16 cellular contexts compared by ENCODE assay signal in the genomic region with DNA sequence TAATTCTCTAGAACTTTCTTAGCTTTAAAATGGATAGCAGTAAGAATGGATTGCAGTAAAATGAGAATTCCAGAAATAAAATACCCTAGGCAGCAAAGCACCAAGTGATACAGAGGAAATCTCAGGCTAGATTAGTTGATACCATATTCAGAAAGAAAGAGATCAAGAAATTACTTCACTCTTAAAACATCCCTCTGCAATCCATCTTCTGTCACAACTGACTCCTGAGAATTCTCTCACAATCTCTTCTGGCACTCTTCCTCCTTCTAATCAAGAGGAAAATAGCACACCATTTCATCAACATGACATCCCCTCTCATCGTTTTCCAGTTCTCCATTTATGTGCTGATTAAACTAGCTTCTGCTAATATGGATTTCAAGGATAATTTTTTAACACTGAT. TPM values are rescaled to one million over a fixed set of nuclear protein-coding genes. Genes with fewer than 3 reads are reported as not detected.
DNase-seq lines count a peak whose midpoint lies in the region; ATAC-seq and TF ChIP-seq lines count a peak whose summit lies in the region.
"Had no signal": no experiment of that assay in that cellular context is flagged by ENCODE, and none has a peak within 500 bp of the region (broad histone marks: within the 10 kb centered on the region; RNA-seq: fewer than 3 reads in every experiment).

No MANE protein-coding gene starts in this region.

- H3K27me3 ChIP-seq in gastroesophageal sphincter: no peaks in the 10 kb centered on the region
- H3K27me3 ChIP-seq in neural cell (ENCODE audit: insufficient read depth, low read depth, low read length): no peaks in the 10 kb centered on the region
- H3K27me3 ChIP-seq: adrenal gland had no signal

- H2AFZ ChIP-seq in neural cell (ENCODE audit: low read depth, low read length): no peak overlapping the region
- H2AFZ ChIP-seq: GM23338 had no signal

- TF ChIP-seq RAD21 in neural cell (conservative IDR thresholded peaks at IDR 0.05): no peak

- peaks cover 0 to 5% of the 10 kb centered on the region in 2 donors for H3K27me3 Mint-ChIP-seq in T-cell
- peaks cover 0 to 8% (median 7%) of the 10 kb centered on the region in 3 donors for H3K27me3 Mint-ChIP-seq in CD14-positive monocyte (ENCODE audit: low read depth in 3 of 3)

- CTCF ChIA-PET in T-cell (lab: Charles Lee): interaction anchor here in 1 of 2 donors (1.0 kb wide), 1 partner anchor 170 kb away, joined by 3 read pairs; no protein-coding TSS in a partner anchor

- WGBS in gastroesophageal sphincter (ENCODE audit: low coverage in 1 of 2), 2 donors: 0 to 21% methylated on average over 1 of the region's 1 CpG

- no peaks in the 10 kb centered on the region for H3F3A ChIP-seq in neural cell (ENCODE audit: insufficient read depth, low read length, poor library complexity, severe bottlenecking)

- POLR2A ChIA-PET in T-cell (lab: Charles Lee): interaction anchor here in 1 of 2 donors (0.7 kb wide), 1 partner anchor 16 kb away, joined by 9 read pairs; no protein-coding TSS in a partner anchor

- TF ChIP-seq CTCF in gastroesophageal sphincter (IDR thresholded peaks at IDR 0.05): no peak
- TF ChIP-seq CTCF in neural cell (IDR thresholded peaks at IDR 0.05; ENCODE audit: poor library complexity, severe bottlenecking): no peak
- TF ChIP-seq CTCF in CD14-positive monocyte (IDR thresholded peaks at IDR 0.05): no peak

- ATAC-seq in gastroesophageal sphincter: peak; percentile 83
- ATAC-seq in T-cell (replicated peaks in 1 of 4): no peak
- ATAC-seq: GM23338; naive thymus-derived CD8-positive, alpha-beta T cell had no signal

- no peak overlapping the region for H3K27ac ChIP-seq in gastroesophageal sphincter
- peak overlapping the region; percentile 83 for H3K27ac ChIP-seq in neural cell (ENCODE audit: low read length)
- H3K27ac ChIP-seq: adrenal gland had no signal

- H3K9me3 Mint-ChIP-seq in T-cell (no peaks in the 10 kb centered on the region), CD14-positive monocyte (no peaks in the 10 kb centered on the region)
- H3K9me3 Mint-ChIP-seq: activated T-helper 1 cell treated with anti-CD3 and anti-CD28 coated beads, Interleukin-12 subunit alpha, Interleukin-12 subunit beta, Interleukin-2, Interleukin-4 antibody, amounts not matched to agents 30 ng/mL and 10 ng/mL and 1 ng/mL, durations not matched to agents 14 hours and 24 hours and 36 hours; dendritic cell treated with granulocyte-macrophage colony-stimulating factor and Interleukin-4, amounts not matched to agents 40 ng/mL and 50 ng/mL, for 4 days; GM23338; naive thymus-derived CD8-positive, alpha-beta T cell had no signal

- peak; percentile 37 for DNase-seq in GM03348 (ENCODE audit: low spot score)
- peak; percentile 63 for DNase-seq in astrocyte of the hippocampus (ENCODE audit: low read depth, low spot score)
- no peak for DNase-seq in T-cell
- DNase-seq in NK-92 treated with Interleukin-12 subunit alpha and Interleukin-12 subunit beta, amount 100 ng/mL, for 24 hours (lab: John Stamatoyannopoulos, UW): no peak
- DNase-seq in NCI-H2029 (lab: John Stamatoyannopoulos, UW): no peak
- DNase-seq in CD14-positive monocyte (ENCODE audit: low spot score): no peak
- DNase-seq: activated CD4-positive, alpha-beta T cell treated with anti-CD3 and anti-CD28 coated beads, Interleukin-2, amount 50 U/mL, for 48 hours; adrenal gland; naive thymus-derived CD8-positive, alpha-beta T cell; NCI-H1105 treated with DMSO at 0.1 percent for 48 hours; NCI-H2171 treated with DMSO at 0.1 percent for 48 hours had no signal

- H3K4me2 ChIP-seq in neural cell (ENCODE audit: low read length): peak overlapping the region; percentile 5
- H3K4me2 ChIP-seq: GM23338 had no signal

- H3K9me2 ChIP-seq in neural cell (ENCODE audit: insufficient read depth, low read length): no peaks in the 10 kb centered on the region

- TF ChIP-seq EP300 in gastroesophageal sphincter (IDR thresholded peaks at IDR 0.05) (no peak), neural cell (conservative IDR thresholded peaks at IDR 0.05; ENCODE audit: poor library complexity, severe bottlenecking) (peak; percentile 74)

- TF ChIP-seq POLR2A in gastroesophageal sphincter (IDR thresholded peaks at IDR 0.05): no peak

- H3K36me3 Mint-ChIP-seq in T-cell (no peaks in the 10 kb centered on the region), CD14-positive monocyte (no peaks in the 10 kb centered on the region)
- H3K36me3 Mint-ChIP-seq: naive thymus-derived CD8-positive, alpha-beta T cell had no signal

- H3K79me2 ChIP-seq in neural cell (replicated peaks; ENCODE audit: insufficient read depth, low read length): no peaks in the 10 kb centered on the region

- no peaks in the 10 kb centered on the region for H4K20me1 ChIP-seq in neural cell (ENCODE audit: insufficient read depth)

- H3K27ac Mint-ChIP-seq in T-cell (no peak overlapping the region), CD14-positive monocyte (no peak overlapping the region)
- H3K27ac Mint-ChIP-seq: activated T-helper 1 cell treated with anti-CD3 and anti-CD28 coated beads, Interleukin-12 subunit alpha, Interleukin-12 subunit beta, Interleukin-2, Interleukin-4 antibody, amounts not matched to agents 30 ng/mL and 10 ng/mL and 1 ng/mL, durations not matched to agents 14 hours and 24 hours and 36 hours; dendritic cell treated with granulocyte-macrophage colony-stimulating factor and Interleukin-4, amounts not matched to agents 40 ng/mL and 50 ng/mL, for 4 days; GM23338 had no signal

- peak overlapping the region; percentile 42 for H3K9ac ChIP-seq in neural cell (ENCODE audit: low read length)

- H3K36me3 ChIP-seq in gastroesophageal sphincter (no peaks in the 10 kb centered on the region), neural cell (ENCODE audit: insufficient read depth, low read length) (no peaks in the 10 kb centered on the region)
- H3K36me3 ChIP-seq: adrenal gland had no signal

- intact Hi-C loops in CD14-positive monocyte (cut with micrococcal nuclease): no loop called here

- H3K4me3 ChIP-seq in gastroesophageal sphincter (no peak overlapping the region), neural cell (ENCODE audit: low read length) (peak overlapping the region; percentile 28)
- H3K4me3 ChIP-seq: adrenal gland, GM23338 had no signal

- H3K4me1 Mint-ChIP-seq in T-cell (peaks cover 6% of the 10 kb centered on the region in 3 donors), CD14-positive monocyte (no peaks in the 10 kb centered on the region)
- H3K4me1 Mint-ChIP-seq: GM23338 had no signal

- H3K4me3 Mint-ChIP-seq in T-cell (no peak overlapping the region), CD14-positive monocyte (no peak overlapping the region)
- H3K4me3 Mint-ChIP-seq: activated T-helper 1 cell treated with anti-CD3 and anti-CD28 coated beads, Interleukin-12 subunit alpha, Interleukin-12 subunit beta, Interleukin-2, Interleukin-4 antibody, amounts not matched to agents 30 ng/mL and 10 ng/mL and 1 ng/mL, durations not matched to agents 14 hours and 24 hours and 36 hours; dendritic cell treated with granulocyte-macrophage colony-stimulating factor and Interleukin-4, amounts not matched to agents 40 ng/mL and 50 ng/mL, for 4 days; GM23338; naive thymus-derived CD8-positive, alpha-beta T cell had no signal

- H3K9me3 ChIP-seq in gastroesophageal sphincter (no peaks in the 10 kb centered on the region), neural cell (ENCODE audit: low read length) (no peaks in the 10 kb centered on the region)
- H3K9me3 ChIP-seq: adrenal gland had no signal

- peaks cover 0 to 9% (median 0%) of the 10 kb centered on the region in 3 donors for H3K4me1 ChIP-seq in gastroesophageal sphincter
- H3K4me1 ChIP-seq: adrenal gland had no signal

TF ChIP-seq in neural cell, 6 proteins besides CTCF, POLR2A, EP300 and RAD21:
- peak; percentile 44 for TF ChIP-seq REST (IDR thresholded peaks at IDR 0.05; ENCODE audit: borderline replicate concordance)
- no peak for TF ChIP-seq SMC3 (conservative IDR thresholded peaks at IDR 0.05; ENCODE audit: poor library complexity)
- peak; percentile 62 for TF ChIP-seq POLR2AphosphoS5 (IDR thresholded peaks at IDR 0.05)
- no peak for TF ChIP-seq MXI1 (conservative IDR thresholded peaks at IDR 0.05; ENCODE audit: poor library complexity, severe bottlenecking)

RNA-seq across cellular contexts. Expression of gene LAMB1, which starts 42.2 kb away (rescaled TPM):
- 100 to 1,000 TPM; 130 to 193 (median 179) TPM for total RNA-seq in gastroesophageal sphincter
- 2.5 and 7.6 TPM in 2 replicates for polyA plus RNA-seq in neural cell
- polyA minus RNA-seq in neural cell: 4.1 and 5.8 TPM in 2 replicates
- total RNA-seq in T-cell: 1 to 10 TPM in 2 of 5 donors, under 1 TPM in 1, not detected in 2; 0.56 to 1.4 (median 1.0) TPM
- polyA plus RNA-seq in CD14-positive monocyte: under 1 TPM in 1 of 2 donors, not detected in 1; 0.42 TPM
- total RNA-seq: activated T-helper 1 cell treated with anti-CD3 and anti-CD28 coated beads, Interleukin-12 subunit alpha, Interleukin-12 subunit beta, Interleukin-2, Interleukin-4 antibody, amounts not matched to agents 30 ng/mL and 10 ng/mL and 1 ng/mL, durations not matched to agents 14 hours and 24 hours and 36 hours had no signal

Comparison
In these comparisons a context has a peak if more than half of its experiments do, and no peak if none do; other contexts are left out.
1. DNase-seq: peak in GM03348 (single experiment) and astrocyte of the hippocampus (single experiment); none in T-cell (0 of 34), NK-92 treated with Interleukin-12 subunit alpha and Interleukin-12 subunit beta, amount 100 ng/mL, for 24 hours (single experiment), NCI-H2029 (single experiment) and CD14-positive monocyte (single experiment).
2. RNA of gene LAMB1, which starts 42.2 kb away (total RNA-seq): 130 to 193 TPM in gastroesophageal sphincter; 0.56 to 1.4 TPM in T-cell; every median in the first group is over 10 times any median in the second.